Comparison of ENCODE assay signal across 20 cellular contexts in the genomic region with DNA sequence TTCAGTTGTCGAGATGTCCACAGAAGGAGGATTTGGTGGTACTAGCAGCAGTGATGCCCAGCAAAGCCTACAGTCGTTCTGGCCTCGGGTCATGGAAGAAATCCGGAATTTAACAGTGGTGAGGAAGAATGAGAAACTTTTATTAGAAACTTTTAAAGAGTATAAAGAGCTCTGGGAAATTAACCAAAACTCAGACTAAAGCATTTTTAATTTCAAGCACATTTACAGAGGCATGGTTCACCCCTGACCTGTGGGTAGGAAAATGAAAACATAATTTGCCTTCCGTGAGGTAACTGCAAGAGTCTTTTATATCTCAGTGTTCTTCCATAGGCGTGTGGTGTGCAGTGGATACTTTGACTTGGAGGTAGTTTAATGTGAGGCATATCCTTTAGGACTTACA. TPM values are rescaled to one million over a fixed set of nuclear protein-coding genes. Genes with fewer than 3 reads are reported as not detected.
"Had no signal": no experiment of that assay in that cellular context is flagged by ENCODE, and none has a peak within 500 bp of the region (broad histone marks: within the 10 kb centered on the region; RNA-seq: fewer than 3 reads in every experiment).

No MANE protein-coding gene starts in this region.

- H3K9me3 Mint-ChIP-seq: activated CD8-positive, alpha-beta T cell treated with anti-CD3 and anti-CD28 coated beads for 36 hours; neural crest cell; stimulated activated naive CD8-positive, alpha-beta T cell treated with anti-CD3 and anti-CD28 coated beads, Interleukin-15, Interleukin-2, amounts not matched to agents 100 ng/mL and 50 ng/mL, for 24 hours; T-cell had no signal

- H3K4me3 ChIP-seq: SJCRH30, spleen, suprapubic skin, upper lobe of right lung had no signal

- DNase-seq: activated CD4-positive, alpha-beta T cell treated with anti-CD3 and anti-CD28 coated beads for 4 hours; activated CD8-positive, alpha-beta T cell treated with anti-CD3 and anti-CD28 coated beads for 36 hours; activated naive CD4-positive, alpha-beta T cell treated with Interleukin-2 at 50 U/mL for 16 hours; activated T-cell treated with anti-CD3 and anti-CD28 coated beads, Interleukin-2, amount 50 U/mL, for 48 hours; anterior cingulate cortex; hippocampal formation; mesendoderm; SJCRH30; spleen; T-cell; T-helper 9 cell; upper lobe of right lung; WERI-Rb-1 had no signal

- H3K27ac Mint-ChIP-seq: stimulated activated naive CD8-positive, alpha-beta T cell treated with anti-CD3 and anti-CD28 coated beads, Interleukin-15, Interleukin-2, amounts not matched to agents 100 ng/mL and 50 ng/mL, for 24 hours had no signal

- ATAC-seq: activated CD8-positive, alpha-beta T cell treated with anti-CD3 and anti-CD28 coated beads for 36 hours; sciatic nerve; T-cell; upper lobe of right lung had no signal

- H3K27me3 ChIP-seq: SJCRH30, spleen, suprapubic skin, upper lobe of right lung had no signal

- H3K4me3 Mint-ChIP-seq: activated CD8-positive, alpha-beta T cell treated with anti-CD3 and anti-CD28 coated beads for 36 hours; neural crest cell; stimulated activated naive CD8-positive, alpha-beta T cell treated with anti-CD3 and anti-CD28 coated beads, Interleukin-15, Interleukin-2, amounts not matched to agents 100 ng/mL and 50 ng/mL, for 24 hours; T-cell had no signal

- H3K27me3 Mint-ChIP-seq: activated CD8-positive, alpha-beta T cell treated with anti-CD3 and anti-CD28 coated beads for 36 hours; stimulated activated naive CD8-positive, alpha-beta T cell treated with anti-CD3 and anti-CD28 coated beads, Interleukin-15, Interleukin-2, amounts not matched to agents 100 ng/mL and 50 ng/mL, for 24 hours; T-cell had no signal

- H3K27ac ChIP-seq: SJCRH30, suprapubic skin, upper lobe of right lung, WERI-Rb-1 had no signal

- H3K9me3 ChIP-seq: SJCRH30, spleen, suprapubic skin, upper lobe of right lung had no signal

RNA-seq across cellular contexts. Expression of a gene that starts 44.8 kb away (rescaled TPM):
- total RNA-seq: dermis microvascular lymphatic vessel endothelial cell, osteoblast, pulmonary artery endothelial cell had no signal
